Comparison of ENCODE assay signal across 8 cellular contexts in the genomic region with DNA sequence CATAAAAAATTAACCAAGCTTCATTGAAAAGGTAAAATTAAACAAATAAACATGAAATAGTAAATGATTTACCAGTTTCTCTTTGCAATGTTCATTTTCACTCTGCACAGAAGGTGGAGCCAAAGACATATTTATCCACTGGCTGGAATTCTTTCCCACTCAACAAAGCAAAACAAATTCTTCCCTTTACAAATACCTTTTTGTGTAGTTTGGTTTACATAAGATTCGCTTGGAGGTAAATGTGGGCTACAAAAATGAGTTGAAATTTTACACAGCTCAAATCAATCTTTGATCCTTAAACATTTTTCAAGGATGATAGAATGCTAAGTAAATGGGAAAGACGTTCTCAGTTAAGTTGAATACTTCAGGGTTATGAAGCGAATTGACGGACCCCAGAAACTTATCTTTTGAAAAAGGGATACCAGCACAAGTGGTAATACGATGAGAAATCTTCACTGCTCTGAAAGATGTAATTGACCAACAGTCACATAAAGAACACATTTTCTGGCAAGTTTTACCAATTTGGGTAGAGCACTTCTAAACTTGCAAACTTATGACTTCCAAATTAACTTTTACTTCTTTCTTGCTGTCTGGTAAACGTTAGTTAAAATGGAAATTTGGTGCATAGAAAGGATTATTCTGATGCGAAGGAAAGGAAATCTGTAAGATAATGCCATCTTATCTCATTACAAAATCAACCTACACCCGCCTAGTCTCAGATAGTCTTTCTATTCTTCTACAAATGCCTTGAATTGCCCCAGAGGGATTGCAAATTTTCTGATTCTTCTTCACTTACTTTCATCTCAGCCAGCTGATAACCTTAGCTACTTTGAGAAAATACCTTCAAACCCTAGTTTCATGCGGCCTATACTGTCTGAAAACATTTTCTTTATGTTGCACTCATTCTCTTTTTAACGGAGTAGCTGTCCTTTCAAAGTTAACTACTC. TPM values are rescaled to one million over a fixed set of nuclear protein-coding genes. Genes with fewer than 3 reads are reported as not detected.
DNase-seq lines count a peak whose midpoint lies in the region; ATAC-seq, FAIRE-seq and TF ChIP-seq lines count a peak whose summit lies in the region.

No MANE protein-coding gene starts in this region.

- H3K79me2 ChIP-seq in keratinocyte (ENCODE audit: control insufficient read depth, insufficient read depth, low read length), result no peaks in the 10 kb centered on the region

- DNase-seq in AG09319 (ENCODE audit: extremely low read depth, low read depth) (peak; percentile 16), HTR-8/SVneo (ENCODE audit: insufficient read length, low spot score) (peak; percentile 53), astrocyte of the cerebellum (ENCODE audit: low read depth) (no peak), keratinocyte (ENCODE audit: low read depth, low spot score) (no peak), cortex of kidney (lab: John Stamatoyannopoulos, UW) (no peak), NCI-H510A treated with DMSO at 0.1 percent for 48 hours (lab: John Stamatoyannopoulos, UW) (no peak)

- no peak overlapping the region for H3K4me2 ChIP-seq in keratinocyte (ENCODE audit: control insufficient read depth, extremely low read depth, insufficient read depth, low read depth, low read length)

- H3K4me1 ChIP-seq in keratinocyte (ENCODE audit: control insufficient read depth, extremely low read depth, insufficient read depth, low read length), result peaks cover 6% of the 10 kb centered on the region

- no peak for FAIRE-seq in HTR-8/SVneo (lab: Jason Lieb, UNC)
- FAIRE-seq in keratinocyte (lab: Jason Lieb, UNC), result peak; percentile 66

- H2AFZ ChIP-seq in keratinocyte (ENCODE audit: control insufficient read depth, low read length), result no peak overlapping the region

- H3K9me3 ChIP-seq in keratinocyte (ENCODE audit: control insufficient read depth, low read depth, low read length), result no peaks in the 10 kb centered on the region

- TF ChIP-seq CTCF in AG09319 (IDR thresholded peaks at IDR 0.05; ENCODE audit: low read depth, low read length) (peak; percentile 68), astrocyte of the cerebellum (IDR thresholded peaks at IDR 0.05; ENCODE audit: low read depth, low read length, missing control alignments) (peak; percentile 49), keratinocyte (optimal IDR thresholded peaks at IDR 0.05 in 1 of 3, IDR thresholded peaks at IDR 0.05 in 1 of 3, conservative IDR thresholded peaks at IDR 0.05 in 1 of 3; ENCODE audit: extremely low read depth in 1 of 3, insufficient read depth in 2 of 3, low read length in 3 of 3) (peak in 2 of 3 experiments; percentile 38 to 53)

- H3K27me3 ChIP-seq in keratinocyte (ENCODE audit: control insufficient read depth, extremely low read depth, insufficient read depth, low read length), result no peaks in the 10 kb centered on the region

- no peaks in the 10 kb centered on the region for H3K9me1 ChIP-seq in keratinocyte (ENCODE audit: control insufficient read depth, extremely low read depth, insufficient read depth, low read length)

- in situ Hi-C loops in astrocyte of the cerebellum (cut with HindIII; ENCODE audit: low sequenced_read_pairs), result loop anchor here (5.0 kb wide), 2 partner anchors 602 to 757 kb away; no protein-coding TSS in a partner anchor

- H3K9ac ChIP-seq in keratinocyte (ENCODE audit: control insufficient read depth, extremely low read depth, insufficient read depth, low read length), result no peak overlapping the region

- H3K4me3 ChIP-seq in astrocyte of the cerebellum (ENCODE audit: low read depth, low read length) (no peak overlapping the region), keratinocyte (ENCODE audit: control insufficient read depth in 2 of 3, extremely low read depth in 1 of 3, insufficient read depth in 2 of 3, low read depth in 1 of 3, low read length in 3 of 3) (no peak overlapping the region)

- dilution Hi-C loops in keratinocyte (cut with MboI; ENCODE audit: extremely low pct_ligation_motif_present, low sequenced_read_pairs), result no loop called here

- no peak overlapping the region for H3K27ac ChIP-seq in keratinocyte (ENCODE audit: control insufficient read depth, insufficient read depth, low read length)

- no peaks in the 10 kb centered on the region for H4K20me1 ChIP-seq in keratinocyte (ENCODE audit: control insufficient read depth, extremely low read depth, insufficient read depth, low read length)

- H3K36me3 ChIP-seq in keratinocyte (ENCODE audit: control insufficient read depth in 2 of 2, extremely low read depth in 1 of 2, insufficient read depth in 2 of 2, low read length in 2 of 2), result no peaks in the 10 kb centered on the region

- ATAC-seq in HG03045 (IDR thresholded peaks at IDR 0.05; ENCODE audit: unreplicated experiment) (no peak), HG02938 (IDR thresholded peaks at IDR 0.05; ENCODE audit: unreplicated experiment) (no peak)

RNA-seq across cellular contexts. Expression of a gene that starts 4.7 kb away (rescaled TPM):
- polyA plus RNA-seq in keratinocyte, result 114 to 199 TPM (median 164 TPM) in 3 replicates
- 132 TPM for polyA plus RNA-seq in keratinocyte (2011; ENCODE audit: low read depth)
- polyA plus RNA-seq in keratinocyte (2011; cell fraction: cytosol; rRNA removed), result 32.4 and 55.3 TPM in 2 replicates
- polyA plus RNA-seq in keratinocyte (2011; cell fraction: nucleus; rRNA removed), result 228 and 282 TPM in 2 replicates
- polyA plus RNA-seq in keratinocyte (2012; ENCODE audit: low replicate concordance), result 94.0 and 190 TPM in 2 replicates
- 79.3 to 246 TPM (median 164 TPM) in 3 replicates for polyA minus RNA-seq in keratinocyte
- 50.5 TPM for polyA minus RNA-seq in keratinocyte (2011; cell fraction: cytosol; rRNA and poly(A)+ RNA removed)
- 204 and 344 TPM in 2 replicates for polyA minus RNA-seq in keratinocyte (2011; cell fraction: nucleus; rRNA and poly(A)+ RNA removed)

Comparison
In these comparisons a context has a peak if more than half of its experiments do, and no peak if none do; other contexts are left out.
1. DNase-seq: peak in AG09319 (single experiment) and HTR-8/SVneo (single experiment); none in astrocyte of the cerebellum (single experiment), keratinocyte (single experiment), cortex of kidney (single experiment) and NCI-H510A treated with DMSO at 0.1 percent for 48 hours (single experiment).
2. Peak in every context shown above with its lines, with median percentiles within 50 percentile points of each other: CTCF ChIP-seq.